19 cellular contexts compared by ENCODE assay signal in genomic region chr6:11830520-11830919, GRCh38. TPM values are rescaled to one million over a fixed set of nuclear protein-coding genes. Genes with fewer than 3 reads are reported as not detected.
"Had no signal": no experiment of that assay in that cellular context is flagged by ENCODE, and none has a peak within 500 bp of the region (broad histone marks: within the 10 kb centered on the region; RNA-seq: fewer than 3 reads in every experiment).

No MANE protein-coding gene starts in this region.

- ATAC-seq: effector memory CD8-positive, alpha-beta T cell; foreskin keratinocyte; left cardiac atrium; left ventricle myocardium superior; natural killer cell treated with Interleukin-12 subunit alpha and Interleukin-12 subunit beta and Interleukin-15 and Interleukin-18, amount 100 ng/mL, for 72 hours; right lobe of liver had no signal

- DNase-seq: effector memory CD8-positive, alpha-beta T cell; foreskin keratinocyte; kidney; left cardiac atrium; left ventricle myocardium superior; mesenchymal stem cell; midbrain; psoas muscle; retina; right lobe of liver; spleen; stimulated activated CD4-positive, alpha-beta T cell treated with anti-CD3 and anti-CD28 coated beads, Interleukin-15, amount 100 ng/mL, for 24 hours; stimulated activated CD4-positive, alpha-beta T cell treated with anti-CD3 and anti-CD28 coated beads, Interleukin-1b, Interleukin-23, amount 100 ng/mL, for 48 hours; stimulated activated CD4-positive, alpha-beta T cell treated with anti-CD3 and anti-CD28 coated beads, Interleukin-4, amount 100 ng/mL, for 4 hours; stimulated activated naive CD4-positive, alpha-beta T cell treated with Interleukin-2 at 50 U/mL for 16 hours; trophoblast cell had no signal

- H3K9me3 ChIP-seq: psoas muscle, right lobe of liver, spleen had no signal

- H3K27ac ChIP-seq: epithelial cell of prostate, foreskin keratinocyte, psoas muscle, right lobe of liver, spleen had no signal

- H3K27me3 ChIP-seq: foreskin keratinocyte, right lobe of liver, spleen had no signal

- H3K4me1 ChIP-seq: foreskin keratinocyte had no signal

- H3K4me3 ChIP-seq: lung, psoas muscle, right lobe of liver, spleen had no signal

- H3K36me3 ChIP-seq: right lobe of liver, spleen had no signal

RNA-seq across cellular contexts. Expression of gene ADTRP, which starts 51.9 kb away (rescaled TPM):
- total RNA-seq: left ventricle myocardium superior, psoas muscle had no signal
